ENCODE assay signal across 8 cellular contexts in the genomic region with DNA sequence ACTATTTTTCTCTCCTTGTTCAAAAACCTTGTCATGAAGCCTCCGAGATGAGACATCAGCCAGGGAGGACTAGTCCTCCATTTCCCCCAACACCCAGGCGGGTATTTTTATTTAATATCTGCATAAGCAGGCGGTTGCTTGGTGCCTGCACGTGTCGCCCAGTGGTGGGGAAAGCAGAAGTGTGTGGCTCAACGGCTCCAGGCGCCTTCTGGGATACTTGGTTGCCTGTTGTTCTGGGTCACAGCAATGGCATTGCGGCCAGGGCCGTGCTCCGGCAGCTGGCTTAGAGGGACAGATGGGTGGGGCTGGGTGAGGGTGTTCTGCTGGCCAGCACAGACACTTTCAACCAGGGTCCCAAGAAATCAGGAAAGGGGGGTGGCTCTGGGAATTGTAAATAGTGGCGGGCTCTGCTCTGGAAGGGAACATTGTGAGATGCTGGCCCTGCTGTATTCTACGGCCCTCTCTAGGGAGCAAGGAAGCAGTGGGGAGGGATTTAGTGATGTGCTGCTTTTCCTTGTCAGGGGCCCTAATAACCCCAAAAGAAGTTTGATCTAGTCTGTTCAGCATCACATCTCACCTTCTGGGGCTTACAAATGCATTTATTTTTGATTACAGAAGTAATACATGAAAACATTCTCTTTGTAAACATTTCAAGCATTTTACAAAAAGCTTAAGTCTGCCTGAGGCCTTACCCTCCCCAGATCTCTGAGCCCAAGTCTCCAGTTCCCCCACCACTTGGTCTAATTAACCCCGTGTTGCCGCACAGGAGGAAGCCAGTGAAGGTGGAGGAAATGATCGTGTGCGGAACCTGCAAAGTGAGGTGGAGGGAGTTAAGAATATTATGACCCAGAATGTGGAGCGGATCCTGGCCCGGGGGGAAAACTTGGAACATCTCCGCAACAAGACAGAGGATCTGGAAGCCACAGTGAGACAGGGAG. TPM values are rescaled to one million over a fixed set of nuclear protein-coding genes. Genes with fewer than 3 reads are reported as not detected.
DNase-seq lines count a peak whose midpoint lies in the region; ATAC-seq and TF ChIP-seq lines count a peak whose summit lies in the region.

No MANE protein-coding gene starts in this region.

- H3K9me2 ChIP-seq in hepatocyte (replicated peaks; ENCODE audit: insufficient read depth) = no peaks in the 10 kb centered on the region

- peak overlapping the region; percentile 92 for H3K4me2 ChIP-seq in hepatocyte

- H3K9me3 ChIP-seq in hepatocyte (ENCODE audit: low read depth) (no peaks in the 10 kb centered on the region), skeletal muscle tissue (ENCODE audit: control insufficient read depth in 3 of 3, low read length in 3 of 3) (no peaks in the 10 kb centered on the region)

- peaks cover 8 to 12% of the 10 kb centered on the region in 2 donors for H3K36me3 Mint-ChIP-seq in activated T-cell treated with anti-CD3 and anti-CD28 coated beads, Interleukin-2, amount 50 U/mL, for 72 hours (ENCODE audit: insufficient read depth in 2 of 2)

- H3K4me1 Mint-ChIP-seq in activated T-cell treated with anti-CD3 and anti-CD28 coated beads, Interleukin-2, amount 50 U/mL, for 72 hours (ENCODE audit: low read depth) = peaks cover 42% of the 10 kb centered on the region

- H3K4me1 ChIP-seq in hepatocyte (ENCODE audit: insufficient read depth) (peaks cover 32% of the 10 kb centered on the region), skeletal muscle tissue (ENCODE audit: control insufficient read depth in 3 of 3, insufficient read depth in 3 of 3, low read length in 3 of 3) (peaks cover 23 to 34% (median 34%) of the 10 kb centered on the region in 3 donors)

- 43% methylated on average over 19 of the region's 19 CpGs for WGBS in hepatocyte (ENCODE audit: low lambda C conversion rate, missing lambda C conversion rate)

- H3K4me3 ChIP-seq in hepatocyte = peak overlapping the region; percentile 65
- H3K4me3 ChIP-seq in skeletal muscle tissue (ENCODE audit: low read length in 3 of 3) = peak overlapping the region; percentile 48 to 63 (median 51)

- H4K20me1 ChIP-seq in hepatocyte (ENCODE audit: insufficient read depth, poor library complexity, severe bottlenecking) = no peaks in the 10 kb centered on the region

- peak overlapping the region; percentile 88 for H3K27ac Mint-ChIP-seq in activated T-cell treated with anti-CD3 and anti-CD28 coated beads, Interleukin-2, amount 50 U/mL, for 72 hours

- H3K27ac ChIP-seq in hepatocyte (peak overlapping the region; percentile 94), skeletal muscle tissue (ENCODE audit: low read depth, low read length) (peak overlapping the region; percentile 76)

- H2AFZ ChIP-seq in hepatocyte = peak overlapping the region; percentile 70

- no peaks in the 10 kb centered on the region for H3K9me3 Mint-ChIP-seq in activated T-cell treated with anti-CD3 and anti-CD28 coated beads, Interleukin-2, amount 50 U/mL, for 72 hours

- H3K27me3 ChIP-seq in hepatocyte (no peaks in the 10 kb centered on the region), skeletal muscle tissue (ENCODE audit: control insufficient read depth in 3 of 3, insufficient read depth in 3 of 3, low read length in 3 of 3) (no peaks in the 10 kb centered on the region)

- H3K27me3 Mint-ChIP-seq in activated T-cell treated with anti-CD3 and anti-CD28 coated beads, Interleukin-2, amount 50 U/mL, for 72 hours (ENCODE audit: low read depth) = no peaks in the 10 kb centered on the region

- H3K36me3 ChIP-seq in hepatocyte (replicated peaks; ENCODE audit: insufficient read depth, low read depth) = no peaks in the 10 kb centered on the region
- no peaks in the 10 kb centered on the region for H3K36me3 ChIP-seq in skeletal muscle tissue (ENCODE audit: control insufficient read depth in 3 of 3, insufficient read depth in 3 of 3, low read length in 3 of 3)

- DNase-seq in activated CD4-positive, CD25-positive, alpha-beta regulatory T cell (lab: John Stamatoyannopoulos, UW) = no peak
- DNase-seq in HT-29 (ENCODE audit: low spot score) (peak; percentile 41), hepatocyte (ENCODE audit: low spot score) (no peak), kidney glomerular epithelial cell (lab: John Stamatoyannopoulos, UW) (no peak)
- DNase-seq in activated T-cell treated with anti-CD3 and anti-CD28 coated beads, Interleukin-2, amount 50 U/mL, for 72 hours = no peak

- TF ChIP-seq CTCF in hepatocyte (IDR thresholded peaks at IDR 0.05; ENCODE audit: poor library complexity) = no peak

- peak; percentile 52 to 54 for ATAC-seq in activated CD4-positive, CD25-positive, alpha-beta regulatory T cell treated with anti-CD3 and anti-CD28 coated beads, Interleukin-2, amount 50 U/mL, for 24 hours
- peak; percentile 27 to 38 for ATAC-seq in activated T-cell treated with anti-CD3 and anti-CD28 coated beads, Interleukin-2, amount 50 U/mL, for 72 hours (replicated peaks in 1 of 2)
- no peak for ATAC-seq in HG02884 (IDR thresholded peaks at IDR 0.05; ENCODE audit: unreplicated experiment)

- peak overlapping the region; percentile 48 to 74 (median 64) for H3K9ac ChIP-seq in skeletal muscle tissue (ENCODE audit: low read depth in 1 of 3, low read length in 3 of 3)

- peaks cover 24% of the 10 kb centered on the region for H3K79me2 ChIP-seq in hepatocyte

- H3K4me3 Mint-ChIP-seq in activated T-cell treated with anti-CD3 and anti-CD28 coated beads, Interleukin-2, amount 50 U/mL, for 72 hours = peak overlapping the region; percentile 95 to 97

RNA-seq across cellular contexts. Expression of gene VAMP8, which starts 1.1 kb away (rescaled TPM):
- 92.3 and 93.1 TPM in 2 replicates for total RNA-seq in HT-29 (2014; rRNA removed; shearing (Covaris generic))
- total RNA-seq in activated T-cell treated with anti-CD3 and anti-CD28 coated beads, Interleukin-2, amount 50 U/mL, for 72 hours = 10 to 100 TPM; 85.0 to 89.5 TPM
- total RNA-seq in hepatocyte (50.7 and 70.4 TPM in 2 replicates), skeletal muscle tissue (4.7 TPM)
- polyA plus RNA-seq in hepatocyte = 213 and 240 TPM in 2 replicates

RNA-seq across cellular contexts. Expression of gene VAMP5, which starts 5.7 kb away (rescaled TPM):
- total RNA-seq in HT-29 (2014; rRNA removed; shearing (Covaris generic)) = 2.7 and 10.4 TPM in 2 replicates
- 10 to 100 TPM; 73.3 to 78.9 TPM for total RNA-seq in activated T-cell treated with anti-CD3 and anti-CD28 coated beads, Interleukin-2, amount 50 U/mL, for 72 hours
- total RNA-seq in hepatocyte = 2.1 and 2.7 TPM in 2 replicates
- polyA plus RNA-seq in hepatocyte = 36.1 TPM in 2 replicates
- 17.7 TPM for total RNA-seq in skeletal muscle tissue

RNA-seq across cellular contexts. Expression of gene RNF181, which starts 17.0 kb away (rescaled TPM):
- 107 and 109 TPM in 2 replicates for total RNA-seq in HT-29 (2014; rRNA removed; shearing (Covaris generic))
- 100 to 1,000 TPM; 114 to 129 TPM for total RNA-seq in activated T-cell treated with anti-CD3 and anti-CD28 coated beads, Interleukin-2, amount 50 U/mL, for 72 hours
- 139 and 159 TPM in 2 replicates for total RNA-seq in hepatocyte
- polyA plus RNA-seq in hepatocyte = 250 and 256 TPM in 2 replicates
- 74.1 TPM for total RNA-seq in skeletal muscle tissue

RNA-seq across cellular contexts. Expression of gene GGCX, which starts 17.2 kb away (rescaled TPM):
- 23.9 and 38.8 TPM in 2 replicates for total RNA-seq in HT-29 (2014; rRNA removed; shearing (Covaris generic))
- total RNA-seq in activated T-cell treated with anti-CD3 and anti-CD28 coated beads, Interleukin-2, amount 50 U/mL, for 72 hours = 10 to 100 TPM; 17.8 to 20.3 TPM
- total RNA-seq in hepatocyte (64.5 and 82.5 TPM in 2 replicates), skeletal muscle tissue (24.5 TPM)
- polyA plus RNA-seq in hepatocyte = 66.1 and 73.5 TPM in 2 replicates

RNA-seq across cellular contexts. Expression of gene TMEM150A, which starts 24.0 kb away (rescaled TPM):
- total RNA-seq in HT-29 (2014; rRNA removed; shearing (Covaris generic)) = 12.1 and 12.3 TPM in 2 replicates
- total RNA-seq in activated T-cell treated with anti-CD3 and anti-CD28 coated beads, Interleukin-2, amount 50 U/mL, for 72 hours = 1 to 10 TPM; 3.5 to 4.1 TPM
- total RNA-seq in hepatocyte (20.1 and 25.7 TPM in 2 replicates), skeletal muscle tissue (4.7 TPM)
- polyA plus RNA-seq in hepatocyte = 64.6 and 67.9 TPM in 2 replicates
